In genomic region chr14:23567186-23568020, GRCh38 we compare ENCODE assay signal across 8 cellular contexts. TPM values are rescaled to one million over a fixed set of nuclear protein-coding genes. Genes with fewer than 3 reads are reported as not detected.
DNase-seq lines count a peak whose midpoint lies in the region; ATAC-seq and TF ChIP-seq lines count a peak whose summit lies in the region.

Gene AP1G2 (minus strand): TSS chr14:23567791. CDS start chr14:23567314, 477 bp downstream.

- peak within 1 kb of the TSS; percentile 98 for H3K27ac Mint-ChIP-seq in activated CD4-positive, alpha-beta T cell treated with anti-CD3 and anti-CD28 coated beads, Interleukin-2, amount 10 ng/mL, durations not matched to agents 24 days and 14 days

- H3K36me3 ChIP-seq in left lung: peaks cover 0 to 37% of the 10 kb centered on the region in 2 donors

- peaks cover 35% of the 10 kb centered on the region for H3K4me1 Mint-ChIP-seq in activated CD4-positive, alpha-beta T cell treated with anti-CD3 and anti-CD28 coated beads, Interleukin-2, amount 10 ng/mL, durations not matched to agents 24 days and 14 days

- peaks cover 36% of the 10 kb centered on the region for H3K36me3 Mint-ChIP-seq in activated CD4-positive, alpha-beta T cell treated with anti-CD3 and anti-CD28 coated beads, Interleukin-2, amount 10 ng/mL, durations not matched to agents 24 days and 14 days (ENCODE audit: low read depth)

- peaks cover under 1% of the 10 kb centered on the region for H3K27me3 Mint-ChIP-seq in activated CD4-positive, alpha-beta T cell treated with anti-CD3 and anti-CD28 coated beads, Interleukin-2, amount 10 ng/mL, durations not matched to agents 24 days and 14 days

- H3K4me1 ChIP-seq in left lung: peaks cover 17 to 45% of the 10 kb centered on the region in 2 donors

- no peaks in the 10 kb centered on the region for H3K9me3 ChIP-seq in left lung

- TF ChIP-seq CTCF in coronary artery (IDR thresholded peaks at IDR 0.05) (no peak), left lung (IDR thresholded peaks at IDR 0.05) (no peak)

- TF ChIP-seq POLR2A in GM19193 (IDR thresholded peaks at IDR 0.05; ENCODE audit: extremely low read depth, insufficient read depth, insufficient read length): peak; percentile 96

- H3K4me3 ChIP-seq in coronary artery (peak within 1 kb of the TSS; percentile 78), left lung (peak within 1 kb of the TSS; percentile 61 to 67)

- ATAC-seq in HG03432 (IDR thresholded peaks at IDR 0.05; ENCODE audit: unreplicated experiment) (peak; percentile 94), left lung (peak; percentile 93)

- H3K9me3 Mint-ChIP-seq in activated CD4-positive, alpha-beta T cell treated with anti-CD3 and anti-CD28 coated beads, Interleukin-2, amount 10 ng/mL, durations not matched to agents 24 days and 14 days: no peaks in the 10 kb centered on the region

- intact Hi-C loops in activated CD4-positive, alpha-beta T cell treated with anti-CD3 and anti-CD28 coated beads, Interleukin-2, amount 10 ng/mL, durations not matched to agents 24 days and 14 days (cut with micrococcal nuclease): loop anchor here (2.0 to 10.0 kb wide), 2 partner anchors 17 to 877 kb away; partner anchors contain the start of genes SDR39U1 and ZFHX2
- intact Hi-C loops in left lung (cut with DNase I): no loop called here

- peaks cover 0 to 4% of the 10 kb centered on the region in 2 donors for H3K27me3 ChIP-seq in left lung

- H3K4me3 Mint-ChIP-seq in activated CD4-positive, alpha-beta T cell treated with anti-CD3 and anti-CD28 coated beads, Interleukin-2, amount 10 ng/mL, durations not matched to agents 24 days and 14 days: peak within 1 kb of the TSS; percentile 99

- H3K27ac ChIP-seq in coronary artery (peak within 1 kb of the TSS; percentile 38 to 39), left lung (peak within 1 kb of the TSS; percentile 26 to 68)

- DNase-seq in Ammon's horn (ENCODE audit: low spot score): peak; percentile 74
- peak; percentile 85 to 95 for DNase-seq in NCI-H526 (lab: John Stamatoyannopoulos, UW)
- DNase-seq in activated CD4-positive, alpha-beta T cell treated with anti-CD3 and anti-CD28 coated beads, Interleukin-2, amount 10 ng/mL, durations not matched to agents 24 days and 14 days: peak; percentile 97
- no peak for DNase-seq in coronary artery (ENCODE audit: low spot score)
- peak; percentile 94 to 98 for DNase-seq in left lung
- DNase-seq in stimulated activated CD4-positive, alpha-beta T cell treated with anti-CD3 and anti-CD28 coated beads, Interleukin-4, amount 100 ng/mL, for 4 hours: peak; percentile 83 to 86

RNA-seq across cellular contexts. Expression of gene AP1G2, which starts in this region (rescaled TPM):
- 135 and 142 TPM in 2 replicates for total RNA-seq in activated CD4-positive, alpha-beta T cell treated with anti-CD3 and anti-CD28 coated beads, Interleukin-2, amount 10 ng/mL, durations not matched to agents 24 days and 14 days
- 100 to 1,000 TPM in 1 of 2 donors, 10 to 100 TPM in 1; 93.7 to 121 TPM for total RNA-seq in left lung
